ENCODE assay signal across 18 cellular contexts in genomic region chr17:1808649-1809048, GRCh38.
"Had no signal": no experiment of that assay in that cellular context is flagged by ENCODE, and none has a peak within 500 bp of the region (broad histone marks: within the 10 kb centered on the region; RNA-seq: fewer than 3 reads in every experiment).

No MANE protein-coding gene starts in this region.

- H3K4me1 ChIP-seq: foreskin keratinocyte, lower lobe of right lung, right atrium auricular region, suprapubic skin, thyroid gland had no signal

- H3K4me3 Mint-ChIP-seq: memory B cell; mesothelial cell of epicardium; naive thymus-derived CD4-positive, alpha-beta T cell; nephron progenitor cell; stimulated activated effector memory CD8-positive, alpha-beta T cell treated with anti-CD3 and anti-CD28 coated beads, Interleukin-12 subunit alpha, Interleukin-12 subunit beta, amount 100 ng/mL, for 72 hours; type B pancreatic cell had no signal

- H3K9me3 Mint-ChIP-seq: memory B cell; mesothelial cell of epicardium; naive thymus-derived CD4-positive, alpha-beta T cell; nephron progenitor cell; stimulated activated effector memory CD8-positive, alpha-beta T cell treated with anti-CD3 and anti-CD28 coated beads, Interleukin-12 subunit alpha, Interleukin-12 subunit beta, amount 100 ng/mL, for 72 hours; type B pancreatic cell had no signal

- DNase-seq: foreskin keratinocyte; kidney glomerular epithelial cell; naive thymus-derived CD4-positive, alpha-beta T cell; nephron progenitor cell; stimulated activated CD4-positive, alpha-beta T cell treated with anti-CD3 and anti-CD28 coated beads, Interleukin-2, amount 100 ng/mL, for 48 hours; stimulated activated CD8-positive, alpha-beta memory T cell treated with anti-CD3 and anti-CD28 coated beads, Interleukin-4, amount 100 ng/mL, for 48 hours; stimulated activated naive CD8-positive, alpha-beta T cell treated with anti-CD3 and anti-CD28 coated beads, Interleukin-15, Interleukin-2, amounts not matched to agents 100 U/mL and 50 U/mL, for 24 hours; thyroid gland had no signal

- H3K9me3 ChIP-seq: lower lobe of right lung, neutrophil, right atrium auricular region, suprapubic skin, thyroid gland had no signal

- H3K4me3 ChIP-seq: lower lobe of right lung, right atrium auricular region, smooth muscle cell, suprapubic skin, thyroid gland had no signal

- H3K4me2 ChIP-seq: smooth muscle cell had no signal

- H3K4me1 Mint-ChIP-seq: memory B cell; mesothelial cell of epicardium; nephron progenitor cell; stimulated activated effector memory CD8-positive, alpha-beta T cell treated with anti-CD3 and anti-CD28 coated beads, Interleukin-12 subunit alpha, Interleukin-12 subunit beta, amount 100 ng/mL, for 72 hours had no signal

- H3K27ac ChIP-seq: foreskin keratinocyte, lower lobe of right lung, neutrophil, right atrium auricular region, suprapubic skin, thyroid gland had no signal

- FAIRE-seq: urothelium cell line had no signal

- ATAC-seq: foreskin keratinocyte; lower lobe of right lung; naive thymus-derived CD4-positive, alpha-beta T cell; stimulated activated effector memory CD8-positive, alpha-beta T cell treated with anti-CD3 and anti-CD28 coated beads, Interleukin-12 subunit alpha, Interleukin-12 subunit beta, amount 100 ng/mL, for 72 hours; stimulated activated naive CD8-positive, alpha-beta T cell treated with anti-CD3 and anti-CD28 coated beads, Interleukin-15, Interleukin-2, amounts not matched to agents 100 U/mL and 50 U/mL, for 24 hours had no signal

- H3K27me3 Mint-ChIP-seq: memory B cell; naive thymus-derived CD4-positive, alpha-beta T cell; type B pancreatic cell had no signal

- H3K27me3 ChIP-seq: foreskin keratinocyte, neutrophil, right atrium auricular region, suprapubic skin, thyroid gland had no signal

- H3K27ac Mint-ChIP-seq: memory B cell; mesothelial cell of epicardium; naive thymus-derived CD4-positive, alpha-beta T cell; nephron progenitor cell; stimulated activated effector memory CD8-positive, alpha-beta T cell treated with anti-CD3 and anti-CD28 coated beads, Interleukin-12 subunit alpha, Interleukin-12 subunit beta, amount 100 ng/mL, for 72 hours; type B pancreatic cell had no signal
